ENCODE assay signal across 12 cellular contexts in the genomic region with DNA sequence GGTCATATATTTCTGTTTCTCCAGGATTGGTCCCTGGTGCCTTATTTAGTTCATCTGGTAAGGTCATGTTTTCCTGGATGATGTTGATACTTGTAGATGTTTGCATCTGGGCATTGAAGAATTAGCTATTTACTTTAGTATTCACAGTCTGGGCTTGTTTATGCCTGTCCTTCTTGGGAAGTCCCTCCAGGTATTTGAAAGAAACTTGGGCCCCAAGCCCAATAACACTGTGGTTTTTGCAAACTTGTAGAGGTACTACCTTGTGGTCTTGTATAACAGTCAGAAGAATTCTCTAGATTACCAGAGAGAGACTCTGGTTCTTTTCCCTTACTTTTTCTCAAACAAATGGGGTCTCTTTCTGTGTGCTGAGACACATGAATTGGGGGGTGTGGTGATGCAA.
DNase-seq lines count a peak whose midpoint lies in the region; ATAC-seq and TF ChIP-seq lines count a peak whose summit lies in the region.
"Had no signal": no experiment of that assay in that cellular context is flagged by ENCODE, and none has a peak within 500 bp of the region (broad histone marks: within the 10 kb centered on the region; RNA-seq: fewer than 3 reads in every experiment).

No MANE protein-coding gene starts in this region.

- no peaks in the 10 kb centered on the region for H3K27me3 ChIP-seq in PC-3 (ENCODE audit: low read length)
- no peaks in the 10 kb centered on the region for H3K27me3 ChIP-seq in SK-N-SH (ENCODE audit: insufficient read depth)

- ATAC-seq in GM18520 (IDR thresholded peaks at IDR 0.05; ENCODE audit: unreplicated experiment) (peak; percentile 93), GM21447 (IDR thresholded peaks at IDR 0.05; ENCODE audit: unreplicated experiment) (peak; percentile 85), HG03135 (IDR thresholded peaks at IDR 0.05; ENCODE audit: unreplicated experiment) (peak; percentile 69), PC-3 (no peak)
- peak; percentile 60 for ATAC-seq in central memory CD8-positive, alpha-beta T cell (replicated peaks; ENCODE audit: extremely low read depth, poor library complexity, severe bottlenecking)

- intact Hi-C loops in PC-3 (cut with micrococcal nuclease) = no loop called here

- no peaks in the 10 kb centered on the region for H4K20me1 ChIP-seq in PC-3 (ENCODE audit: low read length)
- no peaks in the 10 kb centered on the region for H4K20me1 ChIP-seq in SK-N-SH (ENCODE audit: insufficient read depth)

- H3K79me2 ChIP-seq in PC-3 (ENCODE audit: low read length) = no peaks in the 10 kb centered on the region
- no peaks in the 10 kb centered on the region for H3K79me2 ChIP-seq in SK-N-SH (ENCODE audit: insufficient read depth)

- H3K9me3 ChIP-seq in PC-3 (ENCODE audit: low read length) = peaks cover 2% of the 10 kb centered on the region; the same call in 1 of the 2 replicates
- H3K9me3 ChIP-seq in SK-N-SH = peaks cover 7% of the 10 kb centered on the region; the same call in 1 of the 2 replicates

- no peaks in the 10 kb centered on the region for H3K4me1 ChIP-seq in PC-3 (ENCODE audit: insufficient read depth, low read length)
- no peaks in the 10 kb centered on the region for H3K4me1 ChIP-seq in SK-N-SH (ENCODE audit: control insufficient read depth in 1 of 2, insufficient read depth in 2 of 2, low read depth in 1 of 2, low read length in 1 of 2)

- H3K27me3 Mint-ChIP-seq in central memory CD8-positive, alpha-beta T cell = no peaks in the 10 kb centered on the region

- TF ChIP-seq CTCF in PC-3 (conservative IDR thresholded peaks at IDR 0.05; ENCODE audit: low read depth, low read length) (no peak), SK-N-SH (IDR thresholded peaks at IDR 0.05) (no peak)

- H3K9me3 Mint-ChIP-seq in central memory CD8-positive, alpha-beta T cell = peaks cover 26% of the 10 kb centered on the region

- H3K4me3 Mint-ChIP-seq in central memory CD8-positive, alpha-beta T cell = no peak overlapping the region
- H3K4me3 Mint-ChIP-seq: nephron had no signal

- TF ChIP-seq EP300 in SK-N-SH (IDR thresholded peaks at IDR 0.05; ENCODE audit: borderline replicate concordance in 1 of 2, low read depth in 1 of 2, low read length in 1 of 2) = no peak

- no peaks in the 10 kb centered on the region for H3K9me2 ChIP-seq in PC-3 (replicated peaks; ENCODE audit: low read length)
- H3K9me2 ChIP-seq in SK-N-SH = no peaks in the 10 kb centered on the region

- H3K4me2 ChIP-seq in PC-3 (ENCODE audit: low read length) (no peak overlapping the region), SK-N-SH (no peak overlapping the region)

- H2AFZ ChIP-seq in PC-3 (ENCODE audit: low read length) (no peak overlapping the region), SK-N-SH (ENCODE audit: low read depth) (no peak overlapping the region)

- no TSS peak for BruUV-seq in PC-3 (replicated peaks; lab: Mats Ljungman, UMichigan)

- H3K9ac ChIP-seq in PC-3 (ENCODE audit: low read length) = no peak overlapping the region
- H3K9ac ChIP-seq in SK-N-SH = no peak overlapping the region

- no peaks in the 10 kb centered on the region for H3K36me3 Mint-ChIP-seq in central memory CD8-positive, alpha-beta T cell (ENCODE audit: insufficient read depth)

- no peak overlapping the region for H3K27ac Mint-ChIP-seq in central memory CD8-positive, alpha-beta T cell (ENCODE audit: low read depth)
- H3K27ac Mint-ChIP-seq: nephron had no signal

- peaks cover 38% of the 10 kb centered on the region for H3K4me1 Mint-ChIP-seq in central memory CD8-positive, alpha-beta T cell
- H3K4me1 Mint-ChIP-seq: nephron had no signal

- CTCF ChIA-PET in PC-3 (lab: Charles Lee) (no interaction called here), SK-N-SH (lab: Yijun Ruan, JAX) (interaction anchor here (1.3 kb wide), 1 partner anchor 12 kb away, joined by 4 read pairs; no protein-coding TSS in a partner anchor)

- no peak overlapping the region for H3K4me3 ChIP-seq in PC-3 (ENCODE audit: low read length)
- H3K4me3 ChIP-seq in SK-N-SH (ENCODE audit: low read depth in 2 of 2, low read length in 1 of 2) = no peak overlapping the region

- H3K36me3 ChIP-seq in PC-3 (ENCODE audit: low read depth, low read length) (no peaks in the 10 kb centered on the region), SK-N-SH (replicated peaks in 1 of 2; ENCODE audit: control insufficient read depth in 1 of 2, insufficient read depth in 2 of 2, low read length in 1 of 2) (no peaks in the 10 kb centered on the region)

- TF ChIP-seq RAD21 in SK-N-SH (IDR thresholded peaks at IDR 0.05; ENCODE audit: low read length) = no peak

- no peak overlapping the region for H3K27ac ChIP-seq in PC-3 (ENCODE audit: low read length)
- no peak overlapping the region for H3K27ac ChIP-seq in SK-N-SH (ENCODE audit: low read depth in 2 of 2, low read length in 1 of 2)

- POLR2A ChIA-PET in PC-3 (lab: Charles Lee; ENCODE audit: unreplicated experiment) (no interaction called here), SK-N-SH (lab: Yijun Ruan, JAX) (no interaction called here)

- no peaks in the 10 kb centered on the region for H3F3A ChIP-seq in PC-3 (ENCODE audit: low read length, unreplicated experiment)
- H3F3A ChIP-seq in SK-N-SH (replicated peaks; ENCODE audit: insufficient read depth) = peaks cover 10% of the 10 kb centered on the region

- no peak for DNase-seq in central memory CD8-positive, alpha-beta T cell (ENCODE audit: low spot score in 2 of 2)
- DNase-seq in PC-3 (no peak), SK-N-SH (no peak), GDM1 (lab: John Stamatoyannopoulos, UW) (no peak), midbrain (lab: John Stamatoyannopoulos, UW) (no peak)
- DNase-seq: activated T-cell treated with anti-CD3 and anti-CD28 coated beads for 4 hours; NCI-H2107; stimulated activated CD4-positive, alpha-beta T cell treated with anti-CD3 and anti-CD28 coated beads, Interleukin-2, amount 100 ng/mL, for 24 hours had no signal

TF ChIP-seq in SK-N-SH, 30 proteins besides CTCF, POLR2A, EP300 and RAD21:
- no peak for TF ChIP-seq NRF1 (IDR thresholded peaks at IDR 0.05; ENCODE audit: low read depth, low read length)
- no peak for TF ChIP-seq RCOR1 (IDR thresholded peaks at IDR 0.05; ENCODE audit: low read length)
- TF ChIP-seq GATA2 (CRISPR knock-in tag; IDR thresholded peaks at IDR 0.05) = no peak
- TF ChIP-seq MXI1 (IDR thresholded peaks at IDR 0.05; ENCODE audit: low read depth, low read length) = no peak
- no peak for TF ChIP-seq JUND (IDR thresholded peaks at IDR 0.05)
TF ChIP-seq in SK-N-SH: peak in this region for 0.
